ENCODE assay signal across 15 cellular contexts in genomic region chr7:22156205-22156604, GRCh38.
A peak's percentile ranks its signal among the peaks of the same experiment; 100 is the strongest.
DNase-seq lines count a peak whose midpoint lies in the region; ATAC-seq and TF ChIP-seq lines count a peak whose summit lies in the region.
"Had no signal": no experiment of that assay in that cellular context is flagged by ENCODE, and none has a peak within 500 bp of the region (broad histone marks: within the 10 kb centered on the region; RNA-seq: fewer than 3 reads in every experiment).

No MANE protein-coding gene starts in this region.

- no peaks in the 10 kb centered on the region for H3K9me3 ChIP-seq in lung (ENCODE audit: control insufficient read depth in 2 of 2, insufficient read depth in 1 of 2, low read length in 1 of 2)
- H3K9me3 ChIP-seq: SJCRH30 had no signal

- TF ChIP-seq CTCF in AG09309 (IDR thresholded peaks at IDR 0.05; ENCODE audit: control insufficient read depth, insufficient read depth, low read depth, low read length, missing control alignments) (no peak), choroid plexus epithelial cell (conservative IDR thresholded peaks at IDR 0.05; ENCODE audit: low read depth, low read length) (no peak), lung (IDR thresholded peaks at IDR 0.05; ENCODE audit: control extremely low read depth, extremely low read depth) (no peak)

- peaks cover 6 to 23% of the 10 kb centered on the region in 2 donors for H3K36me3 ChIP-seq in lung (ENCODE audit: control insufficient read depth in 2 of 2, insufficient read depth in 2 of 2, low read length in 2 of 2)
- H3K36me3 ChIP-seq: cardiac muscle cell, SJCRH30 had no signal

- DNase-seq in AG09309 (ENCODE audit: low read depth) (peak; percentile 23), M059J (ENCODE audit: low read depth) (peak; percentile 57), choroid plexus epithelial cell (ENCODE audit: low read depth) (peak; percentile 78), lung (ENCODE audit: low spot score) (no peak), pons (ENCODE audit: low spot score) (no peak), NCI-H1930 (lab: John Stamatoyannopoulos, UW) (no peak), COLO829 (ENCODE audit: low spot score) (no peak), GDM1 (lab: John Stamatoyannopoulos, UW) (no peak)
- DNase-seq: activated B cell treated with CpG ODN at 0.5 μM for 24 hours; activated T-cell treated with anti-CD3 and anti-CD28 coated beads, Interleukin-2, amount 50 U/mL, for 1 hour; CD4-positive, alpha-beta memory T cell; NCI-H510A treated with DMSO at 0.1 percent for 48 hours; retina; SJCRH30 had no signal

- WGBS in lung, 2 donors: 86 to 90% methylated on average over 4 of the region's 4 CpGs

- no peaks in the 10 kb centered on the region for H3K27me3 ChIP-seq in lung (ENCODE audit: control insufficient read depth, insufficient read depth)
- H3K27me3 ChIP-seq: cardiac muscle cell, SJCRH30 had no signal

- ATAC-seq in lung (ENCODE audit: insufficient read depth, low FRiP score): peak; percentile 34

- H3K4me1 ChIP-seq in lung (ENCODE audit: control insufficient read depth in 2 of 2, insufficient read depth in 2 of 2, low read length in 2 of 2): peaks cover 0 to 1% of the 10 kb centered on the region in 2 donors
- H3K4me1 ChIP-seq: SJCRH30 had no signal

- H3K27ac ChIP-seq in lung (ENCODE audit: low read depth in 1 of 2, low read length in 1 of 2): no peak overlapping the region
- H3K27ac ChIP-seq: cardiac muscle cell, SJCRH30 had no signal

- H3K4me3 ChIP-seq in AG09309 (ENCODE audit: control insufficient read depth, low read depth, low read length) (no peak overlapping the region), choroid plexus epithelial cell (ENCODE audit: low read depth, low read length) (no peak overlapping the region), lung (no peak overlapping the region)
- H3K4me3 ChIP-seq: cardiac muscle cell, SJCRH30 had no signal

Comparison
In these comparisons a context has a peak if more than half of its experiments do, and no peak if none do; other contexts are left out.
1. DNase-seq: peak in AG09309 (single experiment), M059J (single experiment) and choroid plexus epithelial cell (single experiment); none in lung (single experiment), pons (single experiment), NCI-H1930 (0 of 2), COLO829 (single experiment) and GDM1 (single experiment).